In the genomic region with DNA sequence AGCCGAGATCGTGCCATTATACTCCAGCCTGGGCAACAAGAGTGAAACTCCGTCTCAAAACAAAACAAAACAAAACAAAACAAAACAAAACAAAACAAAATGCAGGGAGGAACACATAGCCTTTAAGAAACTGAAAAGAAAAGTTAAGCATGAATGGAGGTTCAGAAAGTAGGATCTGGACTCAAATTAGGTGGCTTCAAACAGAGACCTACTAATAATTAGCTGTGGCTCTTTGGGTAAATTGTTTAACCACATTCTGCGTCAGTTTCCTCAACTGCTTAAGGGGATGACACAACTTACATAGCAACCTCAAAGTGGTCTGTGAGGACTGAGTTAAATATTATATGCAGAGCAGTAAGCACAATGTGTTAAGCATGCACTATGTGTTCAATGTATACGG, we compare ENCODE assay signal across 1 cellular context.
TF ChIP-seq lines count a peak whose summit lies in the region.

No MANE protein-coding gene starts in this region.

TF ChIP-seq in GM12878, 131 proteins besides CTCF, POLR2A, EP300 and RAD21 (continued from another document):
- TF ChIP-seq, protein P1, sequence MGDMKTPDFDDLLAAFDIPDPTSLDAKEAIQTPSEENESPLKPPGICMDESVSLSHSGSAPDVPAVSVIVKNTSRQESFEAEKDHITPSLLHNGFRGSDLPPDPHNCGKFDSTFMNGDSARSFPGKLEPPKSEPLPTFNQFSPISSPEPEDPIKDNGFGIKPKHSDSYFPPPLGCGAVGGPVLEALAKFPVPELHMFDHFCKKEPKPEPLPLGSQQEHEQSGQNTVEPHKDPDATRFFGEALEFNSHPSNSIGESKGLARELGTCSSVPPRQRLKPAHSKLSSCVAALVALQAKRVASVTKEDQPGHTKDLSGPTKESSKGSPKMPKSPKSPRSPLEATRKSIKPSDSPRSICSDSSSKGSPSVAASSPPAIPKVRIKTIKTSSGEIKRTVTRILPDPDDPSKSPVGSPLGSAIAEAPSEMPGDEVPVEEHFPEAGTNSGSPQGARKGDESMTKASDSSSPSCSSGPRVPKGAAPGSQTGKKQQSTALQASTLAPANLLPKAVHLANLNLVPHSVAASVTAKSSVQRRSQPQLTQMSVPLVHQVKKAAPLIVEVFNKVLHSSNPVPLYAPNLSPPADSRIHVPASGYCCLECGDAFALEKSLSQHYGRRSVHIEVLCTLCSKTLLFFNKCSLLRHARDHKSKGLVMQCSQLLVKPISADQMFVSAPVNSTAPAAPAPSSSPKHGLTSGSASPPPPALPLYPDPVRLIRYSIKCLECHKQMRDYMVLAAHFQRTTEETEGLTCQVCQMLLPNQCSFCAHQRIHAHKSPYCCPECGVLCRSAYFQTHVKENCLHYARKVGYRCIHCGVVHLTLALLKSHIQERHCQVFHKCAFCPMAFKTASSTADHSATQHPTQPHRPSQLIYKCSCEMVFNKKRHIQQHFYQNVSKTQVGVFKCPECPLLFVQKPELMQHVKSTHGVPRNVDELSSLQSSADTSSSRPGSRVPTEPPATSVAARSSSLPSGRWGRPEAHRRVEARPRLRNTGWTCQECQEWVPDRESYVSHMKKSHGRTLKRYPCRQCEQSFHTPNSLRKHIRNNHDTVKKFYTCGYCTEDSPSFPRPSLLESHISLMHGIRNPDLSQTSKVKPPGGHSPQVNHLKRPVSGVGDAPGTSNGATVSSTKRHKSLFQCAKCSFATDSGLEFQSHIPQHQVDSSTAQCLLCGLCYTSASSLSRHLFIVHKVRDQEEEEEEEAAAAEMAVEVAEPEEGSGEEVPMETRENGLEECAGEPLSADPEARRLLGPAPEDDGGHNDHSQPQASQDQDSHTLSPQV (IDR thresholded peaks at IDR 0.05) = peak; percentile 84; the same call in 1 of the 2 replicates
- TF ChIP-seq BMI1 (IDR thresholded peaks at IDR 0.05; ENCODE audit: borderline replicate concordance) (peak; percentile 44; the same call in 1 of the 2 replicates), ZNF24 (IDR thresholded peaks at IDR 0.05) (peak; percentile 39; the same call in 1 of the 2 replicates), DPF2 (IDR thresholded peaks at IDR 0.05) (peak; percentile 70), FOXK2 (IDR thresholded peaks at IDR 0.05) (no peak), BHLHE40 (IDR thresholded peaks at IDR 0.05; ENCODE audit: borderline replicate concordance in 1 of 2, low read depth in 2 of 2, low read length in 1 of 2) (peak in 1 of 2 experiments; percentile 37; a peak in 1 of 4 replicates), IKZF1 (conservative IDR thresholded peaks at IDR 0.05) (peak; percentile 43; the same call in 1 of the 2 replicates), POLR2AphosphoS5 (IDR thresholded peaks at IDR 0.05; ENCODE audit: low read length) (no peak), ATF7 (IDR thresholded peaks at IDR 0.05; ENCODE audit: low read depth) (peak; percentile 73), GATAD2B (conservative IDR thresholded peaks at IDR 0.05; ENCODE audit: low read depth) (no peak), IKZF2 (IDR thresholded peaks at IDR 0.05) (peak in 1 of 2 experiments; percentile 70; a peak in 2 of 4 replicates), ZNF217 (IDR thresholded peaks at IDR 0.05) (peak; percentile 50; the same call in 1 of the 2 replicates)
- TF ChIP-seq, protein P2, sequence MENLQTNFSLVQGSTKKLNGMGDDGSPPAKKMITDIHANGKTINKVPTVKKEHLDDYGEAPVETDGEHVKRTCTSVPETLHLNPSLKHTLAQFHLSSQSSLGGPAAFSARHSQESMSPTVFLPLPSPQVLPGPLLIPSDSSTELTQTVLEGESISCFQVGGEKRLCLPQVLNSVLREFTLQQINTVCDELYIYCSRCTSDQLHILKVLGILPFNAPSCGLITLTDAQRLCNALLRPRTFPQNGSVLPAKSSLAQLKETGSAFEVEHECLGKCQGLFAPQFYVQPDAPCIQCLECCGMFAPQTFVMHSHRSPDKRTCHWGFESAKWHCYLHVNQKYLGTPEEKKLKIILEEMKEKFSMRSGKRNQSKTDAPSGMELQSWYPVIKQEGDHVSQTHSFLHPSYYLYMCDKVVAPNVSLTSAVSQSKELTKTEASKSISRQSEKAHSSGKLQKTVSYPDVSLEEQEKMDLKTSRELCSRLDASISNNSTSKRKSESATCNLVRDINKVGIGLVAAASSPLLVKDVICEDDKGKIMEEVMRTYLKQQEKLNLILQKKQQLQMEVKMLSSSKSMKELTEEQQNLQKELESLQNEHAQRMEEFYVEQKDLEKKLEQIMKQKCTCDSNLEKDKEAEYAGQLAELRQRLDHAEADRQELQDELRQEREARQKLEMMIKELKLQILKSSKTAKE (IDR thresholded peaks at IDR 0.05; ENCODE audit: low read depth, poor library complexity, severe bottlenecking) = peak; percentile 27
- TF ChIP-seq, protein P3, sequence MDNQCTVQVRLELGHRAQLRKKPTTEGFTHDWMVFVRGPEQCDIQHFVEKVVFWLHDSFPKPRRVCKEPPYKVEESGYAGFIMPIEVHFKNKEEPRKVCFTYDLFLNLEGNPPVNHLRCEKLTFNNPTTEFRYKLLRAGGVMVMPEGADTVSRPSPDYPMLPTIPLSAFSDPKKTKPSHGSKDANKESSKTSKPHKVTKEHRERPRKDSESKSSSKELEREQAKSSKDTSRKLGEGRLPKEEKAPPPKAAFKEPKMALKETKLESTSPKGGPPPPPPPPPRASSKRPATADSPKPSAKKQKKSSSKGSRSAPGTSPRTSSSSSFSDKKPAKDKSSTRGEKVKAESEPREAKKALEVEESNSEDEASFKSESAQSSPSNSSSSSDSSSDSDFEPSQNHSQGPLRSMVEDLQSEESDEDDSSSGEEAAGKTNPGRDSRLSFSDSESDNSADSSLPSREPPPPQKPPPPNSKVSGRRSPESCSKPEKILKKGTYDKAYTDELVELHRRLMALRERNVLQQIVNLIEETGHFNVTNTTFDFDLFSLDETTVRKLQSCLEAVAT (IDR thresholded peaks at IDR 0.05) = peak; percentile 73
- TF ChIP-seq, protein P4, sequence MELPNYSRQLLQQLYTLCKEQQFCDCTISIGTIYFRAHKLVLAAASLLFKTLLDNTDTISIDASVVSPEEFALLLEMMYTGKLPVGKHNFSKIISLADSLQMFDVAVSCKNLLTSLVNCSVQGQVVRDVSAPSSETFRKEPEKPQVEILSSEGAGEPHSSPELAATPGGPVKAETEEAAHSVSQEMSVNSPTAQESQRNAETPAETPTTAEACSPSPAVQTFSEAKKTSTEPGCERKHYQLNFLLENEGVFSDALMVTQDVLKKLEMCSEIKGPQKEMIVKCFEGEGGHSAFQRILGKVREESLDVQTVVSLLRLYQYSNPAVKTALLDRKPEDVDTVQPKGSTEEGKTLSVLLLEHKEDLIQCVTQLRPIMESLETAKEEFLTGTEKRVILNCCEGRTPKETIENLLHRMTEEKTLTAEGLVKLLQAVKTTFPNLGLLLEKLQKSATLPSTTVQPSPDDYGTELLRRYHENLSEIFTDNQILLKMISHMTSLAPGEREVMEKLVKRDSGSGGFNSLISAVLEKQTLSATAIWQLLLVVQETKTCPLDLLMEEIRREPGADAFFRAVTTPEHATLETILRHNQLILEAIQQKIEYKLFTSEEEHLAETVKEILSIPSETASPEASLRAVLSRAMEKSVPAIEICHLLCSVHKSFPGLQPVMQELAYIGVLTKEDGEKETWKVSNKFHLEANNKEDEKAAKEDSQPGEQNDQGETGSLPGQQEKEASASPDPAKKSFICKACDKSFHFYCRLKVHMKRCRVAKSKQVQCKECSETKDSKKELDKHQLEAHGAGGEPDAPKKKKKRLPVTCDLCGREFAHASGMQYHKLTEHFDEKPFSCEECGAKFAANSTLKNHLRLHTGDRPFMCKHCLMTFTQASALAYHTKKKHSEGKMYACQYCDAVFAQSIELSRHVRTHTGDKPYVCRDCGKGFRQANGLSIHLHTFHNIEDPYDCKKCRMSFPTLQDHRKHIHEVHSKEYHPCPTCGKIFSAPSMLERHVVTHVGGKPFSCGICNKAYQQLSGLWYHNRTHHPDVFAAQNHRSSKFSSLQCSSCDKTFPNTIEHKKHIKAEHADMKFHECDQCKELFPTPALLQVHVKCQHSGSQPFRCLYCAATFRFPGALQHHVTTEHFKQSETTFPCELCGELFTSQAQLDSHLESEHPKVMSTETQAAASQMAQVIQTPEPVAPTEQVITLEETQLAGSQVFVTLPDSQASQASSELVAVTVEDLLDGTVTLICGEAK (IDR thresholded peaks at IDR 0.05; ENCODE audit: borderline replicate concordance) = no peak
